ENCODE assay signal across 37 cellular contexts in the genomic region with DNA sequence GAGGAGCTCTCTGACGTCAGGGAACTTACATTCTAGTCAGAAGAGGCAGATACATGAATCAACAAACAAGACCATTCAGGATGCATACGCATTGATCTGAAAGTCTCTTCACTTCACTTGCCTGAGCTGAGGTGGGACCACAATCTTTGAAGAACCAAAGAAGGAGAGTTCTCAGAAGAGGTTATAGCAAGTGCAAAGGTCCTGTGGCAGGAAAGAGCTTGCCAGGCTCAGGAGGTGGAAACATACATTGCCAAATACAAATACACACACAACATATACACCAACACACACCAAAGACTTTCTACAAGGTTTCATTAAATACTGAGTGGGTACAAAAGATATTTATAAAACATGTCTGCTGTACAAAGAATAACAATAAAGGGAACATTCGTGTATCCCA.
DNase-seq lines count a peak whose midpoint lies in the region; ATAC-seq, FAIRE-seq and TF ChIP-seq lines count a peak whose summit lies in the region.
"Had no signal": no experiment of that assay in that cellular context is flagged by ENCODE, and none has a peak within 500 bp of the region (broad histone marks: within the 10 kb centered on the region; RNA-seq: fewer than 3 reads in every experiment).

No MANE protein-coding gene starts in this region.

- TF ChIP-seq RAD21 in K562 (CRISPR knock-in tag; conservative IDR thresholded peaks at IDR 0.05 in 1 of 2, IDR thresholded peaks at IDR 0.05 in 1 of 2): no peak
- TF ChIP-seq RAD21 in H1 (IDR thresholded peaks at IDR 0.05 in 1 of 2, conservative IDR thresholded peaks at IDR 0.05 in 1 of 2; ENCODE audit: low read depth in 2 of 2, low read length in 2 of 2): no peak

- H3K9me3 ChIP-seq in HEK293 (ENCODE audit: control insufficient read depth, insufficient read depth, low read depth, low read length): no peaks in the 10 kb centered on the region
- no peaks in the 10 kb centered on the region for H3K9me3 ChIP-seq in K562 (replicated peaks; ENCODE audit: control insufficient read depth, insufficient read depth, low read depth, low read length)
- peaks cover 15 to 17% of the 10 kb centered on the region in 2 experiments; a peak in 3 of 4 replicates for H3K9me3 ChIP-seq in H1 (ENCODE audit: insufficient read depth in 2 of 2, low read depth in 1 of 2, low read length in 1 of 2)
- H3K9me3 ChIP-seq: A549, BE2C, Caco-2 had no signal

- H4K8ac ChIP-seq in H1 (ENCODE audit: extremely low read depth, insufficient read depth, low read length): no peak overlapping the region

- FAIRE-seq in K562 (lab: Jason Lieb, UNC): no peak
- no peak for FAIRE-seq in H1 (lab: Jason Lieb, UNC)
- FAIRE-seq: A204.1, A549, D721Med had no signal

- no peak for TF ChIP-seq POLR2A in K562 (conservative IDR thresholded peaks at IDR 0.05)
- no peak for TF ChIP-seq POLR2A in H1 (IDR thresholded peaks at IDR 0.05; ENCODE audit: control extremely low read depth in 1 of 2, low read depth in 2 of 2, low read length in 2 of 2)

- no peak overlapping the region for H2AK5ac ChIP-seq in H1 (ENCODE audit: low read depth, low read length)

- H3K27me3 ChIP-seq in K562 (ENCODE audit: control insufficient read depth in 2 of 2, insufficient read depth in 2 of 2, low read length in 2 of 2) (no peaks in the 10 kb centered on the region), H1 (replicated peaks in 1 of 4; ENCODE audit: control insufficient read depth in 3 of 4, extremely low read depth in 1 of 4, insufficient read depth in 3 of 4, low read length in 3 of 4) (no peaks in the 10 kb centered on the region)
- H3K27me3 ChIP-seq: BE2C; BLaER1; BLaER1 treated with 17β-estradiol and CSF1 and Interleukin-3, amounts not matched to agents 10 nM and 100 nM had no signal

- no peaks in the 10 kb centered on the region for H3K36me3 Mint-ChIP-seq in osteocyte (ENCODE audit: unreplicated experiment)
- H3K36me3 Mint-ChIP-seq: CD14-positive monocyte; CD4-positive, alpha-beta memory T cell; CD4-positive, CD25-positive, alpha-beta regulatory T cell; CD8-positive, alpha-beta memory T cell; CD8-positive, alpha-beta T cell had no signal

- no peak overlapping the region for H2BK20ac ChIP-seq in H1 (ENCODE audit: low read length)

- no peaks in the 10 kb centered on the region for H3K23me2 ChIP-seq in H1 (ENCODE audit: low read depth, low read length)

- no peak overlapping the region for H2BK12ac ChIP-seq in H1 (ENCODE audit: low read depth, low read length)

- 4% methylated on average over 3 of the region's 3 CpGs for WGBS in K562 (ENCODE audit: insufficient coverage, low coverage, missing lambda C conversion rate)
- WGBS in H1 (ENCODE audit: extremely low coverage in 1 of 2, insufficient coverage in 1 of 2, insufficient read length in 1 of 2, insufficient replicate concordance in 2 of 2, low coverage in 1 of 2, low lambda C conversion rate in 2 of 2, missing lambda C conversion rate in 1 of 2), 2 experiments: 87% methylated on average over 3 of the region's 3 CpGs; no CpG with 5 or more reads in 1 of the 2 experiments

- H3K18ac ChIP-seq in H1 (ENCODE audit: extremely low read depth, low read length): no peak overlapping the region

- no peaks in the 10 kb centered on the region for H3K36me3 ChIP-seq in HEK293 (ENCODE audit: control insufficient read depth in 2 of 2, insufficient read depth in 1 of 2, low read length in 2 of 2)
- H3K36me3 ChIP-seq in K562 (ENCODE audit: control insufficient read depth, insufficient read depth, low read length): no peaks in the 10 kb centered on the region
- no peaks in the 10 kb centered on the region for H3K36me3 ChIP-seq in H1 (ENCODE audit: control insufficient read depth in 2 of 4, insufficient read depth in 4 of 4, low read length in 3 of 4)
- H3K36me3 ChIP-seq: BE2C; BLaER1; BLaER1 treated with 17β-estradiol and CSF1 and Interleukin-3, amounts not matched to agents 10 nM and 100 nM had no signal

- no peaks in the 10 kb centered on the region for H3K79me1 ChIP-seq in H1 (ENCODE audit: low read depth, low read length)

- no peaks in the 10 kb centered on the region for H3K4me1 Mint-ChIP-seq in osteocyte (ENCODE audit: unreplicated experiment)
- H3K4me1 Mint-ChIP-seq: B cell; CD14-positive monocyte; CD4-positive, alpha-beta memory T cell; CD4-positive, CD25-positive, alpha-beta regulatory T cell; CD8-positive, alpha-beta memory T cell had no signal

- H3K4me3 ChIP-seq in HEK293 (ENCODE audit: low read depth, low read length) (no peak overlapping the region), K562 (no peak overlapping the region), H1 (ENCODE audit: extremely low read depth in 1 of 4, insufficient read depth in 2 of 4, low read depth in 3 of 4, low read length in 4 of 4) (no peak overlapping the region)
- H3K4me3 ChIP-seq: A549; BLaER1; BLaER1 treated with 17β-estradiol and CSF1 and Interleukin-3, amounts not matched to agents 10 nM and 100 nM had no signal

- no peak overlapping the region for H2BK15ac ChIP-seq in H1 (ENCODE audit: low read length)

- intact Hi-C loops in K562 (cut with micrococcal nuclease): no loop called here

- CTCF ChIA-PET in HEK293 (lab: Yijun Ruan, JAX) (interaction anchor here (2.3 kb wide), 1 partner anchor 14 kb away, joined by 11 read pairs; no protein-coding TSS in a partner anchor), K562 (lab: Yijun Ruan, JAX; ENCODE audit: low intra/inter-chr PET ratio) (no interaction called here), H1 (lab: Charles Lee; ENCODE audit: partially characterized antibody) (interaction anchor here (1.1 to 1.7 kb wide), 2 partner anchors 13 to 119 kb away, joined by 3 to 4 read pairs; no protein-coding TSS in a partner anchor)

- no peak overlapping the region for H2BK120ac ChIP-seq in H1 (replicated peaks; ENCODE audit: low read depth, low read length)

- H3K9ac ChIP-seq in K562 (ENCODE audit: insufficient read depth in 1 of 2, low read depth in 2 of 2, low read length in 2 of 2): no peak overlapping the region
- no peak overlapping the region for H3K9ac ChIP-seq in H1 (replicated peaks in 1 of 4; ENCODE audit: extremely low read depth in 1 of 4, low read depth in 3 of 4, low read length in 3 of 4)
- H3K9ac ChIP-seq: BLaER1; BLaER1 treated with 17β-estradiol and CSF1 and Interleukin-3, amounts not matched to agents 10 nM and 100 nM had no signal

- no peak overlapping the region for H2AFZ ChIP-seq in K562 (ENCODE audit: low read depth, low read length)
- H2AFZ ChIP-seq in H1 (ENCODE audit: low read length): no peak overlapping the region

- H3K27ac ChIP-seq in HEK293 (ENCODE audit: extremely low read depth, low read depth, low read length) (no peak overlapping the region), K562 (ENCODE audit: extremely low read depth, low read depth, low read length) (no peak overlapping the region), H1 (ENCODE audit: low read depth, low read length) (no peak overlapping the region)
- H3K27ac ChIP-seq: 22Rv1; A549; BLaER1; BLaER1 treated with 17β-estradiol and CSF1 and Interleukin-3, amounts not matched to agents 10 nM and 100 nM; C4-2B had no signal

- no peaks in the 10 kb centered on the region for H3K9me3 Mint-ChIP-seq in osteocyte (ENCODE audit: unreplicated experiment)

- DNase-seq in K562 (ENCODE audit: extremely low read depth in 1 of 4, low spot score in 3 of 4) (no peak), H1 (ENCODE audit: low read depth in 1 of 2, low spot score in 2 of 2) (no peak), osteocyte (ENCODE audit: extremely low spot score, unreplicated experiment) (peak; percentile 5), midbrain (lab: John Stamatoyannopoulos, UW) (no peak)
- DNase-seq: 8988T; ACHN; AML-193; BE2C; C1 segment of cervical spinal cord; Caco-2; Calu3; CD4-positive, alpha-beta memory T cell; CD4-positive, alpha-beta T cell; CD4-positive, CD25-positive, alpha-beta regulatory T cell; CD8-positive, alpha-beta memory T cell; CD8-positive, alpha-beta T cell; COR-L47; DMS 273 treated with DMSO at 0.1 percent for 48 hours; DMS153; DMS53; DMS79; DMS79 treated with DMSO at 0.1 percent for 48 hours; DND-41; EL had no signal

- no peak overlapping the region for H4K5ac ChIP-seq in H1 (ENCODE audit: insufficient read length, low read depth, low read length)

- no peak overlapping the region for H3K23ac ChIP-seq in H1 (ENCODE audit: insufficient read length)

- ATAC-seq in K562: no peak
- no peak for ATAC-seq in HG03280 (IDR thresholded peaks at IDR 0.05; ENCODE audit: unreplicated experiment)
- no peak for ATAC-seq in GM19328 (IDR thresholded peaks at IDR 0.05; ENCODE audit: unreplicated experiment)
- ATAC-seq in GM18511 (IDR thresholded peaks at IDR 0.05; ENCODE audit: unreplicated experiment): no peak
- ATAC-seq: A549; CD8-positive, alpha-beta T cell had no signal

- no peak overlapping the region for H3K56ac ChIP-seq in H1 (replicated peaks; ENCODE audit: insufficient read length, low read depth, low read length)

- in situ Hi-C loops in K562 (cut with MboI): no loop called here

- TF ChIP-seq CTCF in HEK293 (tag by site-specific recombination; IDR thresholded peaks at IDR 0.05) (no peak), K562 (IDR thresholded peaks at IDR 0.05 in 2 of 3, conservative IDR thresholded peaks at IDR 0.05 in 1 of 3; ENCODE audit: insufficient read depth in 2 of 3, low read depth in 1 of 3, low read length in 3 of 3) (no peak), H1 (IDR thresholded peaks at IDR 0.05; ENCODE audit: control extremely low read depth in 1 of 3, insufficient read depth in 1 of 3, low read depth in 1 of 3, low read length in 3 of 3) (no peak), osteocyte (IDR thresholded peaks at IDR 0.05) (no peak)

- no peaks in the 10 kb centered on the region for H3K9me1 ChIP-seq in K562 (ENCODE audit: control insufficient read depth, insufficient read depth, low read length)

- POLR2A ChIA-PET in HEK293 (lab: Yijun Ruan, JAX) (no interaction called here), K562 (lab: Yijun Ruan, JAX) (no interaction called here), H1 (lab: Charles Lee; ENCODE audit: partially characterized antibody) (no interaction called here)

- H4K20me1 ChIP-seq in K562 (replicated peaks; ENCODE audit: control insufficient read depth, insufficient read depth, low read length): no peaks in the 10 kb centered on the region
- no peaks in the 10 kb centered on the region for H4K20me1 ChIP-seq in H1 (replicated peaks in 1 of 2; ENCODE audit: control insufficient read depth in 1 of 2, insufficient read depth in 2 of 2, low read length in 2 of 2)
- H4K20me1 ChIP-seq: BLaER1; BLaER1 treated with 17β-estradiol and CSF1 and Interleukin-3, amounts not matched to agents 10 nM and 100 nM had no signal

- H3K4me3 Mint-ChIP-seq in osteocyte (ENCODE audit: unreplicated experiment): no peak overlapping the region
- H3K4me3 Mint-ChIP-seq: B cell; CD14-positive monocyte; CD4-positive, alpha-beta memory T cell; CD4-positive, alpha-beta T cell; CD4-positive, CD25-positive, alpha-beta regulatory T cell; CD8-positive, alpha-beta memory T cell; CD8-positive, alpha-beta T cell had no signal

- no peak overlapping the region for H3K14ac ChIP-seq in H1 (ENCODE audit: insufficient read length)

- H2BK5ac ChIP-seq in H1 (ENCODE audit: low read depth, low read length): no peak overlapping the region

- no peaks in the 10 kb centered on the region for H3K79me2 ChIP-seq in K562 (ENCODE audit: control insufficient read depth, insufficient read depth, low read length)
- no peaks in the 10 kb centered on the region for H3K79me2 ChIP-seq in H1 (ENCODE audit: control insufficient read depth in 1 of 2, insufficient read depth in 2 of 2, low read length in 2 of 2)

- BruUV-seq in K562 (replicated peaks; lab: Mats Ljungman, UMichigan): no TSS peak

- no peaks in the 10 kb centered on the region for H3K4me1 ChIP-seq in HEK293 (ENCODE audit: control insufficient read depth, insufficient read depth, low read length)
- peaks cover 0 to 3% of the 10 kb centered on the region in 2 experiments; a peak in 2 of 5 replicates for H3K4me1 ChIP-seq in K562 (replicated peaks in 1 of 2; ENCODE audit: control insufficient read depth in 2 of 2, insufficient read depth in 2 of 2, low read length in 2 of 2)
- H3K4me1 ChIP-seq in H1 (replicated peaks in 1 of 4; ENCODE audit: control insufficient read depth in 3 of 4, insufficient read depth in 4 of 4, low read length in 3 of 4): no peaks in the 10 kb centered on the region
- H3K4me1 ChIP-seq: A549; BE2C; BLaER1; BLaER1 treated with 17β-estradiol and CSF1 and Interleukin-3, amounts not matched to agents 10 nM and 100 nM; Caco-2 had no signal

- H3K27me3 Mint-ChIP-seq in osteocyte (ENCODE audit: unreplicated experiment): no peaks in the 10 kb centered on the region

- no peak for TF ChIP-seq EP300 in K562 (IDR thresholded peaks at IDR 0.05; ENCODE audit: low read length)
- no peak for TF ChIP-seq EP300 in H1 (IDR thresholded peaks at IDR 0.05; ENCODE audit: borderline replicate concordance in 1 of 2, low read depth in 2 of 2, low read length in 2 of 2)

- H3K4ac ChIP-seq in H1 (replicated peaks; ENCODE audit: insufficient read length, low read depth, low read length): no peak overlapping the region

- H3K4me2 ChIP-seq in K562 (ENCODE audit: insufficient read depth, low read length) (no peak overlapping the region), H1 (ENCODE audit: insufficient read depth in 1 of 2, low read depth in 2 of 2, low read length in 2 of 2) (no peak overlapping the region)
- H3K4me2 ChIP-seq: A549; BLaER1; BLaER1 treated with 17β-estradiol and CSF1 and Interleukin-3, amounts not matched to agents 10 nM and 100 nM had no signal

- H3K27ac Mint-ChIP-seq in osteocyte (ENCODE audit: unreplicated experiment): no peak overlapping the region
- H3K27ac Mint-ChIP-seq: B cell; CD4-positive, alpha-beta memory T cell; CD4-positive, alpha-beta T cell; CD4-positive, CD25-positive, alpha-beta regulatory T cell; CD8-positive, alpha-beta memory T cell; CD8-positive, alpha-beta T cell had no signal

- no peak overlapping the region for H4K91ac ChIP-seq in H1 (replicated peaks; ENCODE audit: insufficient read length, low read length)
